Comparison of ENCODE assay signal across 28 cellular contexts in genomic region chr3:152713989-152714388, GRCh38.
"Had no signal": no experiment of that assay in that cellular context is flagged by ENCODE, and none has a peak within 500 bp of the region (broad histone marks: within the 10 kb centered on the region; RNA-seq: fewer than 3 reads in every experiment).

No MANE protein-coding gene starts in this region.

- H3K27me3 ChIP-seq: ascending aorta, brain microvascular endothelial cell, hepatocyte, stomach, transverse colon had no signal

- H3K4me1 ChIP-seq: ascending aorta, lower lobe of right lung, parathyroid adenoma, stomach had no signal

- ATAC-seq: activated CD8-positive, alpha-beta memory T cell treated with anti-CD3 and anti-CD28 coated beads, Interleukin-2, amount 10 ng/mL, durations not matched to agents 7 days and 5 days; activated CD8-positive, alpha-beta T cell treated with anti-CD3 and anti-CD28 coated beads for 36 hours; activated naive CD4-positive, alpha-beta T cell treated with anti-CD3 and anti-CD28 coated beads, Interleukin-2, amount 50 U/mL, for 72 hours; esophagus mucosa; left lobe of liver; lower lobe of right lung; mucosa of descending colon; right cardiac atrium; stimulated activated effector memory CD8-positive, alpha-beta T cell treated with anti-CD3 and anti-CD28 coated beads, Interleukin-12 subunit alpha, Interleukin-12 subunit beta, amount 100 ng/mL, for 72 hours had no signal

- DNase-seq: activated CD4-positive, alpha-beta T cell treated with anti-CD3 and anti-CD28 coated beads, Interleukin-2, amount 10 ng/mL, durations not matched to agents 7 days and 5 days; activated CD4-positive, CD25-positive, alpha-beta regulatory T cell treated with anti-CD3 and anti-CD28 coated beads, Interleukin-2, amount 50 U/mL, for 72 hours; activated CD8-positive, alpha-beta memory T cell treated with anti-CD3 and anti-CD28 coated beads, Interleukin-2, amount 10 ng/mL, durations not matched to agents 7 days and 5 days; activated CD8-positive, alpha-beta T cell treated with anti-CD3 and anti-CD28 coated beads for 36 hours; activated gamma-delta T cell treated with Interleukin-2 at 50 U/mL for 16 hours; activated T-cell treated with anti-CD3 and anti-CD28 coated beads for 4 hours; brain microvascular endothelial cell; caudate nucleus; dermis blood vessel endothelial cell; effector CD8-positive, alpha-beta T cell; glutamatergic neuron; immature natural killer cell; lower lobe of right lung; mesendoderm; mucosa of descending colon; nucleus accumbens; right cardiac atrium; stimulated activated CD4-positive, alpha-beta T cell treated with anti-CD3 and anti-CD28 coated beads, Interleukin-12 subunit alpha, Interleukin-12 subunit beta, amount 100 ng/mL, for 4 hours; stomach; T1000; transverse colon had no signal

- H3K27ac ChIP-seq: ascending aorta, brain microvascular endothelial cell, hepatocyte, lower lobe of right lung, parathyroid adenoma, stomach, transverse colon had no signal
